In the genomic region with DNA sequence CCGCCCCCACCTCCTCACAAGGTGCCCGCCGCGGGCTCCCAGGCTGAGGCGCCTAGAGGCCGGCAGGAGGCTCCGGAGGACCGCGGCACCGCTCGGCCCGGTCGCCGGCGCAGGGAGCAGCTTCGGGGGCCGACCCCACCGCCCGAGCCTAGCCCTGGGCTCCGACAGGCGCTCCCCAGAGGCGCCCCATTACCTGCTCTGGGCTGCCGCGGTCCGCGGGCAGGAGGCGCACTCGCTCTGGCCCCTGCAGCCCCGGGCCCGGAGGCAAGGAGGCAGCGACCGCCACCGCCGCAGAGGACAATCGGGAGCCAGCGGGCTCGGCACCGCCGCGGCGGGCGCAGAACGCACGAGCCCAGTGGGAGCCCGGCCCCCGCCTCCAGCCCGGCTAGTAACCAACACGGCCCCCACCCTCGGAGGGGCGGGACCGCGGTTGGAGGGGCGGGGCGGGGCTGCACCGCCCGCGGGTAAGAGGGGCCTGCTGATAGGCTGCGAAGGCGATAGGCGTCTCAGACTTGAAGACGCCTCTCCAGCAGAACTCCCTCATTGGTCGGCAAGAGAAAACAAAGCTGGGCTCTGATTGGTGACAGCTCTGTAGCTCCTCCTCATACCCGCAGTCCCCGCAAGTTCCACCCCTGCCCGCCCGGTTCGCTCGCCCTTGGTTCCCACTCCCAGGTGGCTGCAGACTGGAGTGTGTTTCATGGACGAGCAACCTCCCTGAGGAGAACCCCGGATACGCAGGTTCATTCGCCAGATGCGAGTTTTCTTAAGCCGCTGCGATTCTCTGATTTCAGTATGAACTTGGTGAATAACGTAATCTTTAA, we compare ENCODE assay signal across 8 cellular contexts. TPM values are rescaled to one million over a fixed set of nuclear protein-coding genes. Genes with fewer than 3 reads are reported as not detected.
A peak's percentile ranks its signal among the peaks of the same experiment; 100 is the strongest.
DNase-seq lines count a peak whose midpoint lies in the region; ATAC-seq and FAIRE-seq lines count a peak whose summit lies in the region.

A gene (minus strand): TSS at position 397 of the 821 bp plus-strand sequence. CDS start 64,460 bp downstream, outside the sequence.

- DNase-seq in COLO829 (ENCODE audit: low spot score) = peak; percentile 91
- peak; percentile 95 for DNase-seq in HTR-8/SVneo (ENCODE audit: insufficient read length, low spot score)
- peak; percentile 96 to 99 for DNase-seq in NOMO-1 (lab: John Stamatoyannopoulos, UW; ENCODE audit: unreplicated experiment in 2 of 2)
- DNase-seq in activated CD8-positive, alpha-beta memory T cell treated with anti-CD3 and anti-CD28 coated beads for 48 hours (ENCODE audit: low read depth in 2 of 3, low spot score in 2 of 3) = peak; percentile 84 to 93 (median 86)
- peak; percentile 93 to 97 (median 97) for DNase-seq in effector memory CD8-positive, alpha-beta T cell
- DNase-seq in lung microvascular endothelial cell (ENCODE audit: low read depth in 2 of 2) = peak; percentile 98
- DNase-seq in stimulated activated CD4-positive, alpha-beta T cell treated with anti-CD3 and anti-CD28 coated beads, TNF-alpha, amount 100 ng/mL, for 24 hours (ENCODE audit: low read depth in 3 of 3) = peak; percentile 91 to 94 (median 92)

- H3K4me1 Mint-ChIP-seq in effector memory CD8-positive, alpha-beta T cell (ENCODE audit: low read depth in 2 of 2) = peaks cover 27 to 39% of the 10 kb centered on the region in 2 donors

- H3K27me3 Mint-ChIP-seq in effector memory CD8-positive, alpha-beta T cell = no peaks in the 10 kb centered on the region

- peak; percentile 99 for ATAC-seq in GM21390 (IDR thresholded peaks at IDR 0.05; ENCODE audit: unreplicated experiment)
- peak; percentile 87 for ATAC-seq in effector memory CD8-positive, alpha-beta T cell (replicated peaks)

- peak; percentile 90 for FAIRE-seq in HTR-8/SVneo (lab: Jason Lieb, UNC)

- peak within 1 kb of the TSS; percentile 82 to 90 for H3K27ac Mint-ChIP-seq in effector memory CD8-positive, alpha-beta T cell

- H3K4me3 Mint-ChIP-seq in effector memory CD8-positive, alpha-beta T cell = peak within 1 kb of the TSS; percentile 91 to 92

- peaks cover 5% of the 10 kb centered on the region for H3K36me3 Mint-ChIP-seq in effector memory CD8-positive, alpha-beta T cell (ENCODE audit: insufficient read depth)

- H3K9me3 Mint-ChIP-seq in effector memory CD8-positive, alpha-beta T cell = no peaks in the 10 kb centered on the region

RNA-seq across cellular contexts. Expression of the gene that starts here (rescaled TPM):
- 1.3 and 21.6 TPM in 2 replicates for total RNA-seq in lung microvascular endothelial cell

Comparison
In these comparisons a context has a peak if more than half of its experiments do, and no peak if none do; other contexts are left out.
1. Peak in every context shown above with its lines: DNase-seq and ATAC-seq.